ENCODE assay signal across 11 cellular contexts in genomic region chr21:32735524-32735923, GRCh38.
"Had no signal": no experiment of that assay in that cellular context is flagged by ENCODE, and none has a peak within 500 bp of the region (broad histone marks: within the 10 kb centered on the region; RNA-seq: fewer than 3 reads in every experiment).

No MANE protein-coding gene starts in this region.

- H3K9me3 Mint-ChIP-seq: natural killer cell had no signal

- H3K4me3 Mint-ChIP-seq: natural killer cell had no signal

- H3K27me3 ChIP-seq: cardiac muscle cell, esophagus muscularis mucosa, right atrium auricular region, SJSA1, thyroid gland had no signal

- H3K27ac Mint-ChIP-seq: natural killer cell had no signal

- H3K4me1 ChIP-seq: esophagus muscularis mucosa, right atrium auricular region, SJSA1, thyroid gland had no signal

- DNase-seq: activated CD8-positive, alpha-beta memory T cell treated with anti-CD3 and anti-CD28 coated beads, Interleukin-2, amount 50 U/mL, for 4 hours; activated effector memory CD4-positive, alpha-beta T cell treated with Interleukin-2 at 50 U/mL for 16 hours; left colon; natural killer cell; thyroid gland had no signal

- H3K27ac ChIP-seq: cardiac muscle cell, esophagus muscularis mucosa, right atrium auricular region, SJSA1, skin epidermis, thyroid gland had no signal

- ATAC-seq: left colon, natural killer cell had no signal

- H3K4me1 Mint-ChIP-seq: natural killer cell had no signal

- H3K4me3 ChIP-seq: cardiac muscle cell, esophagus muscularis mucosa, lung, right atrium auricular region, SJSA1, skin epidermis, thyroid gland had no signal

- H3K9me3 ChIP-seq: esophagus muscularis mucosa, right atrium auricular region, SJSA1, thyroid gland had no signal
